9 cellular contexts compared by ENCODE assay signal in the genomic region with DNA sequence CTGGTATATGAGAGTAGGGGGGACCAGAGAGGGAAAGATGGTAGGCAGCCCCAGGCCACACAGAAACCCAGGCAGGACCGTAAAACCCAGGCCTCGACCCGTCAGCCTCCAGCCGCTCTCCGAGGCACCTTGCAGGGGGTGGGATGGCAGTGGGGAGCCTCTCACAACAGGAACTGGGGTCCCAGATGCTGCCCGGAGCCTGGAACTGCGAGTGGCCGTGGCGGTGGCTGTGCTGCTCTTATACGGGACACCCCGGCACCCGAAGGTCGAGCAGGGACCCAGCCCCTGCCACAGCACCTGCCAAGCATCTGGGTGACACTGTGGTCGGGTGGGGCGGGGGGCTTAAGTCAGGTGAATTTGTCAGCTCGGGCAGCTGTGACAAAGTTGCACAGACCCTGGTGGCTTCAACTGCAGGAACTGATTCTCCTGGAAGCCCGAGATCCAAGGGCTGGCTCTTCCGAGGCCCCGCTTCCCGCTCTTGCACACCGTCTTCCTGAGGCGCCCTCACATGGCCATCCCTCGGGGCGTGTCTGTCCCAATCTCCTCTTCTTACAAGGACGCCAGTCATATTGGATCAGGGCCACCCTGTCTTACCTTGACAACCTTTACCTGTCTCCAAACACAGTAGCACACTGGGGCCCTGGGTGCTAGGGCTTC. TPM values are rescaled to one million over a fixed set of nuclear protein-coding genes. Genes with fewer than 3 reads are reported as not detected.
A peak's percentile ranks its signal among the peaks of the same experiment; 100 is the strongest.
DNase-seq lines count a peak whose midpoint lies in the region; TF ChIP-seq lines count a peak whose summit lies in the region.
"Had no signal": no experiment of that assay in that cellular context is flagged by ENCODE, and none has a peak within 500 bp of the region (broad histone marks: within the 10 kb centered on the region; RNA-seq: fewer than 3 reads in every experiment).

No MANE protein-coding gene starts in this region.

- no peaks in the 10 kb centered on the region for H3K27me3 ChIP-seq in H7 (ENCODE audit: control insufficient read depth, insufficient read depth, low read length)
- H3K27me3 ChIP-seq in SJSA1 (replicated peaks) = no peaks in the 10 kb centered on the region
- no peaks in the 10 kb centered on the region for H3K27me3 ChIP-seq in hepatocyte
- H3K27me3 ChIP-seq in smooth muscle cell (ENCODE audit: low read depth) = no peaks in the 10 kb centered on the region

- no peaks in the 10 kb centered on the region for H3K36me3 ChIP-seq in H7 (replicated peaks; ENCODE audit: control insufficient read depth, insufficient read depth, low read length)
- no peaks in the 10 kb centered on the region for H3K36me3 ChIP-seq in SJSA1
- no peaks in the 10 kb centered on the region for H3K36me3 ChIP-seq in hepatocyte (replicated peaks; ENCODE audit: insufficient read depth, low read depth)
- no peaks in the 10 kb centered on the region for H3K36me3 ChIP-seq in smooth muscle cell (ENCODE audit: low read depth)

- DNase-seq in H7 (peak; percentile 90), SJSA1 (ENCODE audit: low read depth in 1 of 2, low spot score in 2 of 2) (no peak), hepatocyte (ENCODE audit: low spot score) (no peak), smooth muscle cell (lab: John Stamatoyannopoulos, UW; ENCODE audit: unreplicated experiment) (no peak), amygdala (lab: John Stamatoyannopoulos, UW) (no peak), posterior cingulate gyrus (no peak)
- no peak for DNase-seq in activated CD4-positive, alpha-beta T cell treated with anti-CD3 and anti-CD28 coated beads for 48 hours
- DNase-seq: DMS 273 treated with DMSO at 0.1 percent for 48 hours, NCI-H1436 had no signal

- WGBS in hepatocyte (ENCODE audit: low lambda C conversion rate, missing lambda C conversion rate) = 79% methylated on average over 25 of the region's 25 CpGs
- whole genome bisulfite sequencing in smooth muscle cell (ENCODE audit: low lambda C conversion rate) = 74% methylated on average over 25 of the region's 25 CpGs

- intact Hi-C loops in posterior cingulate gyrus (cut with DNase I) = loop anchor here (10.0 kb wide), 1 partner anchor 70 kb away; a partner anchor contains a TSS

- no peak overlapping the region for H2AFZ ChIP-seq in hepatocyte
- no peak overlapping the region for H2AFZ ChIP-seq in smooth muscle cell (ENCODE audit: low read depth)

- no peak overlapping the region for H3K4me3 ChIP-seq in H7 (ENCODE audit: insufficient read depth, low read depth, low read length)
- no peak overlapping the region; the same call in 1 of the 2 replicates for H3K4me3 ChIP-seq in SJSA1
- no peak overlapping the region for H3K4me3 ChIP-seq in hepatocyte
- H3K4me3 ChIP-seq in smooth muscle cell = no peak overlapping the region

- H3K9me2 ChIP-seq in hepatocyte (replicated peaks; ENCODE audit: insufficient read depth) = no peaks in the 10 kb centered on the region

- H3K4me1 ChIP-seq in SJSA1 (replicated peaks) (peaks cover 57% of the 10 kb centered on the region), hepatocyte (ENCODE audit: insufficient read depth) (peaks cover 11% of the 10 kb centered on the region), smooth muscle cell (ENCODE audit: low read depth) (peaks cover 7% of the 10 kb centered on the region)

- TF ChIP-seq CTCF in hepatocyte (IDR thresholded peaks at IDR 0.05; ENCODE audit: poor library complexity) (peak; percentile 14), smooth muscle cell (IDR thresholded peaks at IDR 0.05; ENCODE audit: borderline replicate concordance, insufficient read depth, poor library complexity, severe bottlenecking) (no peak)

- H3F3A ChIP-seq in smooth muscle cell (ENCODE audit: low read depth) = no peaks in the 10 kb centered on the region

- no peaks in the 10 kb centered on the region for H3K9me3 ChIP-seq in SJSA1 (replicated peaks)
- H3K9me3 ChIP-seq in hepatocyte (ENCODE audit: low read depth) = no peaks in the 10 kb centered on the region
- no peaks in the 10 kb centered on the region for H3K9me3 ChIP-seq in smooth muscle cell (replicated peaks; ENCODE audit: low read depth)

- H3K9ac ChIP-seq in smooth muscle cell (ENCODE audit: low read depth) = no peak overlapping the region

- H4K20me1 ChIP-seq in hepatocyte (ENCODE audit: insufficient read depth, poor library complexity, severe bottlenecking) = no peaks in the 10 kb centered on the region
- no peaks in the 10 kb centered on the region for H4K20me1 ChIP-seq in smooth muscle cell (ENCODE audit: low read depth)

- H3K79me2 ChIP-seq in hepatocyte = no peaks in the 10 kb centered on the region
- H3K79me2 ChIP-seq in smooth muscle cell (ENCODE audit: low read depth) = no peaks in the 10 kb centered on the region

- peak overlapping the region; percentile 67 for H3K27ac ChIP-seq in SJSA1
- no peak overlapping the region for H3K27ac ChIP-seq in hepatocyte
- H3K27ac ChIP-seq in smooth muscle cell (ENCODE audit: low read depth) = no peak overlapping the region

- H3K4me2 ChIP-seq in hepatocyte (no peak overlapping the region), smooth muscle cell (peak overlapping the region; percentile 73)

RNA-seq across cellular contexts. Expression of a gene that starts 47.6 kb away (rescaled TPM):
- total RNA-seq in H7 (2014; rRNA removed; shearing (Covaris generic)) = 68.5 and 87.3 TPM in 2 replicates
- total RNA-seq in SJSA1 (2014; rRNA removed; shearing (Covaris generic)) = 0.08 TPM in 1 of 2 replicates, not detected in the other
- total RNA-seq in hepatocyte = 50.0 and 52.9 TPM in 2 replicates
- polyA plus RNA-seq in hepatocyte = 82.5 and 82.6 TPM in 2 replicates
- total RNA-seq in smooth muscle cell = 60.3 and 61.8 TPM in 2 replicates
- polyA plus RNA-seq in smooth muscle cell = 196 and 239 TPM in 2 replicates

Comparison
In these comparisons a context has a peak if more than half of its experiments do, and no peak if none do; other contexts are left out.
1. RNA of a gene that starts 47.6 kb away (total RNA-seq): 68.5 to 87.3 TPM in H7, 60.3 to 61.8 TPM in smooth muscle cell and 50.0 to 52.9 TPM in hepatocyte; 0.08 TPM in SJSA1; every median in the first group is over 10 times any median in the second.